21 cellular contexts compared by ENCODE assay signal in genomic region chr20:62961310-62961783, GRCh38. TPM values are rescaled to one million over a fixed set of nuclear protein-coding genes. Genes with fewer than 3 reads are reported as not detected.
DNase-seq lines count a peak whose midpoint lies in the region; ATAC-seq, FAIRE-seq and TF ChIP-seq lines count a peak whose summit lies in the region.
"Had no signal": no experiment of that assay in that cellular context is flagged by ENCODE, and none has a peak within 500 bp of the region (broad histone marks: within the 10 kb centered on the region; RNA-seq: fewer than 3 reads in every experiment).

No MANE protein-coding gene starts in this region.

- peak overlapping the region; percentile 42; the same call in 1 of the 3 replicates for H3K4me3 Mint-ChIP-seq in GM23338
- H3K4me3 Mint-ChIP-seq: activated CD4-positive, alpha-beta T cell treated with anti-CD3 and anti-CD28 coated beads, Interleukin-2, amount 10 ng/mL, durations not matched to agents 24 days and 14 days; immature natural killer cell; naive B cell had no signal

- intact Hi-C loops in breast epithelium (cut with DNase I; ENCODE audit: low total_unique reads): no loop called here
- intact Hi-C loops in HepG2 (cut with micrococcal nuclease; ENCODE audit: unreplicated experiment): no loop called here

- no peak overlapping the region for H3K9ac ChIP-seq in HepG2 (ENCODE audit: insufficient read depth, low read depth, low read length)

- TF ChIP-seq CTCF in GM23338 (conservative IDR thresholded peaks at IDR 0.05; ENCODE audit: low read depth in 2 of 2) (peak; percentile 17 to 46; a peak in 3 of 4 replicates), breast epithelium (IDR thresholded peaks at IDR 0.05) (no peak), HepG2 (CRISPR knock-in tag; IDR thresholded peaks at IDR 0.05) (peak; percentile 24; the same call in 1 of the 2 replicates)

- H3K4me1 ChIP-seq in GM23338 (ENCODE audit: insufficient read depth) (no peaks in the 10 kb centered on the region), breast epithelium (no peaks in the 10 kb centered on the region), HepG2 (ENCODE audit: insufficient read depth, low read length) (peaks cover 17% of the 10 kb centered on the region)

- peaks cover 8% of the 10 kb centered on the region; the same call in 2 of the 3 replicates for H3K36me3 Mint-ChIP-seq in GM23338 (ENCODE audit: low read depth)
- H3K36me3 Mint-ChIP-seq: naive B cell had no signal

- H3K36me3 ChIP-seq in GM23338 (ENCODE audit: insufficient read depth) (no peaks in the 10 kb centered on the region), breast epithelium (no peaks in the 10 kb centered on the region), HepG2 (replicated peaks in 1 of 2; ENCODE audit: control insufficient read depth in 1 of 2, insufficient read depth in 2 of 2, low read length in 2 of 2) (peaks cover 78 to 93% of the 10 kb centered on the region in 2 experiments)

- H3K4me1 Mint-ChIP-seq in GM23338: peaks cover 4% of the 10 kb centered on the region; the same call in 2 of the 3 replicates
- H3K4me1 Mint-ChIP-seq: activated CD4-positive, alpha-beta T cell treated with anti-CD3 and anti-CD28 coated beads, Interleukin-2, amount 10 ng/mL, durations not matched to agents 24 days and 14 days had no signal

- H3K27me3 ChIP-seq in GM23338 (ENCODE audit: insufficient read depth): no peaks in the 10 kb centered on the region
- no peaks in the 10 kb centered on the region for H3K27me3 ChIP-seq in breast epithelium
- no peaks in the 10 kb centered on the region for H3K27me3 ChIP-seq in HepG2 (ENCODE audit: control insufficient read depth in 1 of 2, insufficient read depth in 2 of 2, low read length in 2 of 2)

- DNase-seq in GM23338 (ENCODE audit: low spot score) (no peak), NCI-H2227 treated with DMSO at 0.1 percent for 48 hours (lab: John Stamatoyannopoulos, UW) (peak; percentile 17), breast epithelium (ENCODE audit: low spot score in 2 of 2) (peak in 1 of 2 donors; percentile 40), HepG2 (ENCODE audit: low spot score) (no peak), NCI-H526 treated with DMSO at 0.1 percent for 48 hours (lab: John Stamatoyannopoulos, UW) (no peak)
- DNase-seq: activated CD4-positive, alpha-beta T cell treated with anti-CD3 and anti-CD28 coated beads, Interleukin-2, amount 10 ng/mL, durations not matched to agents 24 days and 14 days; activated naive CD4-positive, alpha-beta T cell; AML-193; immature natural killer cell; Kasumi-1; naive B cell; NCI-H1417 treated with DMSO at 0.1 percent for 48 hours; NCI-H345; OCI-M1 had no signal

- H3K27ac Mint-ChIP-seq in GM23338: no peak overlapping the region; the same call in 1 of the 2 replicates
- H3K27ac Mint-ChIP-seq: activated CD4-positive, alpha-beta T cell treated with anti-CD3 and anti-CD28 coated beads, Interleukin-2, amount 10 ng/mL, durations not matched to agents 24 days and 14 days; immature natural killer cell had no signal

- H3K9me3 ChIP-seq in breast epithelium (no peaks in the 10 kb centered on the region), HepG2 (ENCODE audit: low read length) (no peaks in the 10 kb centered on the region)

- in situ Hi-C loops in HepG2 (cut with HindIII; ENCODE audit: extremely low pct_ligation_motif_present, low pct_unique_long_range_greater_than_20kb): no loop called here

- FAIRE-seq in HepG2 (lab: Jason Lieb, UNC): no peak
- FAIRE-seq: astrocyte, H54, TTC549 had no signal

- H3K27ac ChIP-seq in GM23338 (ENCODE audit: low read depth) (0 out of 2 replicates have a peak overlapping the region, but pooled peaks have one; percentile 66), breast epithelium (peak overlapping the region; percentile 62 to 75), HepG2 (ENCODE audit: extremely low read length, insufficient read depth, low read length) (no peak overlapping the region)

- peak; percentile 68 for ATAC-seq in GM23338
- no peak for ATAC-seq in HepG2
- no peak for ATAC-seq in GM21526 (IDR thresholded peaks at IDR 0.05; ENCODE audit: low FRiP score, unreplicated experiment)
- ATAC-seq in GM19328 (IDR thresholded peaks at IDR 0.05; ENCODE audit: unreplicated experiment): no peak

- H4K20me1 ChIP-seq in GM23338 (replicated peaks; ENCODE audit: insufficient read depth) (no peaks in the 10 kb centered on the region), HepG2 (ENCODE audit: insufficient read depth, low read length) (peaks cover 72% of the 10 kb centered on the region; the same call in 1 of the 2 replicates)

- TF ChIP-seq EP300 in HepG2 (IDR thresholded peaks at IDR 0.05; ENCODE audit: low read depth in 2 of 2, low read length in 2 of 2): no peak
- TF ChIP-seq EP300 in HepG2 (CRISPR knock-in tag; IDR thresholded peaks at IDR 0.05; ENCODE audit: borderline replicate concordance): no peak

- no peaks in the 10 kb centered on the region; the same call in 1 of the 2 replicates for H3F3A ChIP-seq in GM23338 (replicated peaks; ENCODE audit: low read depth)

- 93% methylated on average over 18 of the region's 19 CpGs for WGBS in HepG2 (ENCODE audit: low lambda C conversion rate)

- H3K79me2 ChIP-seq in GM23338 (replicated peaks; ENCODE audit: insufficient read depth): no peaks in the 10 kb centered on the region; the same call in 1 of the 2 replicates
- H3K79me2 ChIP-seq in HepG2 (ENCODE audit: insufficient read depth, low read length): peaks cover 15% of the 10 kb centered on the region

- TF ChIP-seq POLR2A in breast epithelium (IDR thresholded peaks at IDR 0.05) (no peak), HepG2 (IDR thresholded peaks at IDR 0.05; ENCODE audit: insufficient read depth in 1 of 2, low read depth in 2 of 2, low read length in 2 of 2) (no peak)

- POLR2A ChIA-PET in HepG2 (lab: Yijun Ruan, JAX): no interaction called here

- H3K4me3 ChIP-seq in GM23338 (no peak overlapping the region), breast epithelium (peak overlapping the region in 1 of 3 donors; percentile 11), HepG2 (replicated peaks in 1 of 3; ENCODE audit: insufficient read depth in 1 of 3, low read depth in 2 of 3, low read length in 3 of 3) (no peak overlapping the region)
- H3K4me3 ChIP-seq: smooth muscle cell had no signal

- H2AFZ ChIP-seq in GM23338: no peak overlapping the region
- H2AFZ ChIP-seq in HepG2 (ENCODE audit: low read length): no peak overlapping the region

- H3K4me2 ChIP-seq in GM23338 (no peak overlapping the region), HepG2 (ENCODE audit: low read depth, low read length) (no peak overlapping the region)
- H3K4me2 ChIP-seq: smooth muscle cell had no signal

- peaks cover 4% of the 10 kb centered on the region for H3K27me3 Mint-ChIP-seq in GM23338 (ENCODE audit: insufficient read depth, low read depth, poor library complexity)
- H3K27me3 Mint-ChIP-seq: activated CD4-positive, alpha-beta T cell treated with anti-CD3 and anti-CD28 coated beads, Interleukin-2, amount 10 ng/mL, durations not matched to agents 24 days and 14 days; naive B cell had no signal

- no peaks in the 10 kb centered on the region for H3K9me2 ChIP-seq in GM23338 (ENCODE audit: insufficient read depth)

- H3K9me3 Mint-ChIP-seq in GM23338: no peaks in the 10 kb centered on the region
- H3K9me3 Mint-ChIP-seq: activated CD4-positive, alpha-beta T cell treated with anti-CD3 and anti-CD28 coated beads, Interleukin-2, amount 10 ng/mL, durations not matched to agents 24 days and 14 days; immature natural killer cell; naive B cell had no signal

- BruUV-seq in HepG2 (replicated peaks; lab: Mats Ljungman, UMichigan): no TSS peak

- CTCF ChIA-PET in HepG2 (lab: Yijun Ruan, JAX; ENCODE audit: low intra/inter-chr PET ratio, low total read pairs): no interaction called here

- no peak for TF ChIP-seq RAD21 in HepG2 (CRISPR knock-in tag; IDR thresholded peaks at IDR 0.05)

RNA-seq across cellular contexts. Expression of gene SLC17A9, which starts 8.8 kb away (rescaled TPM):
- total RNA-seq in GM23338 (2014; rRNA removed; shearing (Covaris generic)): 24.2 and 32.0 TPM in 2 replicates
- 36.1 and 39.3 TPM in 2 replicates for polyA plus RNA-seq in GM23338 (2016; fragmentation: Nextera tagmentation; extraction: Ambion mirVana)
- total RNA-seq in breast epithelium: 1 to 10 TPM; 2.2 to 4.9 (median 2.7) TPM
- total RNA-seq in HepG2 (2016; rRNA removed; fragmentation: Illumina TruSeq; extraction: Trizol): 33.6 and 110 TPM in 2 replicates
- total RNA-seq in HepG2 (2016; cell fraction: cytosol; rRNA removed; fragmentation: Illumina TruSeq; extraction: Trizol; ENCODE audit: low read depth): 27.1 and 27.6 TPM in 2 replicates
- 25.3 and 116 TPM in 2 replicates for total RNA-seq in HepG2 (2016; cell fraction: insoluble cytoplasmic fraction; rRNA removed; fragmentation: Illumina TruSeq; extraction: Trizol)
- 36.6 and 38.0 TPM in 2 replicates for total RNA-seq in HepG2 (2016; cell fraction: membrane; rRNA removed; fragmentation: Illumina TruSeq; extraction: Trizol)
- 145 and 168 TPM in 2 replicates for total RNA-seq in HepG2 (2016; cell fraction: nucleus; rRNA removed; fragmentation: Illumina TruSeq; extraction: Trizol)
- 191 and 280 TPM in 2 replicates for polyA plus RNA-seq in HepG2 (2011; rRNA removed)
- 57.2 and 94.5 TPM in 2 replicates for polyA plus RNA-seq in HepG2 (2011; cell fraction: cytosol; rRNA removed)
- polyA plus RNA-seq in HepG2 (2011; cell fraction: nucleus; rRNA removed): 3,698 and 4,960 TPM in 2 replicates
- polyA plus RNA-seq in HepG2 (2012): 173 and 220 TPM in 2 replicates
- 16.5 and 18.1 TPM in 2 replicates for polyA plus RNA-seq in HepG2 (2016; cell fraction: cytosol; fragmentation: Illumina TruSeq; extraction: Trizol; ENCODE audit: low read depth)
- polyA plus RNA-seq in HepG2 (2016; cell fraction: insoluble cytoplasmic fraction; fragmentation: Illumina TruSeq; extraction: Trizol; ENCODE audit: low read depth): 36.5 and 42.6 TPM in 2 replicates
- 30.7 and 32.6 TPM in 2 replicates for polyA plus RNA-seq in HepG2 (2016; cell fraction: membrane; fragmentation: Illumina TruSeq; extraction: Trizol; ENCODE audit: low read depth)
- 553 and 603 TPM in 2 replicates for polyA plus RNA-seq in HepG2 (2016; cell fraction: nucleus; fragmentation: Illumina TruSeq; extraction: Trizol; ENCODE audit: insufficient read depth, low read depth)
- polyA minus RNA-seq in HepG2 (2011; rRNA and poly(A)+ RNA removed; ENCODE audit: low replicate concordance): 0.07 and 195 TPM in 2 replicates
- 33.4 and 43.3 TPM in 2 replicates for polyA minus RNA-seq in HepG2 (2011; cell fraction: cytosol; rRNA and poly(A)+ RNA removed)
- polyA minus RNA-seq in HepG2 (2011; cell fraction: nucleus; rRNA and poly(A)+ RNA removed): 176 and 196 TPM in 2 replicates

RNA-seq across cellular contexts. Expression of gene GID8, which starts 23.4 kb away (rescaled TPM):
- 102 and 106 TPM in 2 replicates for total RNA-seq in GM23338 (2014; rRNA removed; shearing (Covaris generic))
- 41.7 and 41.8 TPM in 2 replicates for polyA plus RNA-seq in GM23338 (2016; fragmentation: Nextera tagmentation; extraction: Ambion mirVana)
- 10 to 100 TPM; 30.2 to 36.7 (median 31.8) TPM for total RNA-seq in breast epithelium
- 59.8 and 74.4 TPM in 2 replicates for total RNA-seq in HepG2 (2016; rRNA removed; fragmentation: Illumina TruSeq; extraction: Trizol)
- 17.8 and 18.7 TPM in 2 replicates for total RNA-seq in HepG2 (2016; cell fraction: cytosol; rRNA removed; fragmentation: Illumina TruSeq; extraction: Trizol; ENCODE audit: low read depth)
- 60.3 and 68.0 TPM in 2 replicates for total RNA-seq in HepG2 (2016; cell fraction: insoluble cytoplasmic fraction; rRNA removed; fragmentation: Illumina TruSeq; extraction: Trizol)
- total RNA-seq in HepG2 (2016; cell fraction: membrane; rRNA removed; fragmentation: Illumina TruSeq; extraction: Trizol): 45.9 and 46.6 TPM in 2 replicates
- total RNA-seq in HepG2 (2016; cell fraction: nucleus; rRNA removed; fragmentation: Illumina TruSeq; extraction: Trizol): 35.6 and 42.8 TPM in 2 replicates
- 39.0 and 39.6 TPM in 2 replicates for polyA plus RNA-seq in HepG2 (2011; rRNA removed)
- 39.6 and 40.7 TPM in 2 replicates for polyA plus RNA-seq in HepG2 (2011; cell fraction: cytosol; rRNA removed)
- 23.9 and 26.9 TPM in 2 replicates for polyA plus RNA-seq in HepG2 (2011; cell fraction: nucleus; rRNA removed)
- 36.8 and 46.0 TPM in 2 replicates for polyA plus RNA-seq in HepG2 (2012)
- polyA plus RNA-seq in HepG2 (2016; cell fraction: cytosol; fragmentation: Illumina TruSeq; extraction: Trizol; ENCODE audit: low read depth): 14.5 and 16.6 TPM in 2 replicates
- 66.0 and 70.4 TPM in 2 replicates for polyA plus RNA-seq in HepG2 (2016; cell fraction: insoluble cytoplasmic fraction; fragmentation: Illumina TruSeq; extraction: Trizol; ENCODE audit: low read depth)
- 31.6 and 32.0 TPM in 2 replicates for polyA plus RNA-seq in HepG2 (2016; cell fraction: membrane; fragmentation: Illumina TruSeq; extraction: Trizol; ENCODE audit: low read depth)
- 58.8 and 62.9 TPM in 2 replicates for polyA plus RNA-seq in HepG2 (2016; cell fraction: nucleus; fragmentation: Illumina TruSeq; extraction: Trizol; ENCODE audit: insufficient read depth, low read depth)
- 30.6 and 61.9 TPM in 2 replicates for polyA minus RNA-seq in HepG2 (2011; rRNA and poly(A)+ RNA removed; ENCODE audit: low replicate concordance)
- polyA minus RNA-seq in HepG2 (2011; cell fraction: cytosol; rRNA and poly(A)+ RNA removed): 28.5 and 31.3 TPM in 2 replicates
- polyA minus RNA-seq in HepG2 (2011; cell fraction: nucleus; rRNA and poly(A)+ RNA removed): 27.2 and 34.4 TPM in 2 replicates

RNA-seq across cellular contexts. Expression of gene DIDO1, which starts 35.0 kb away (rescaled TPM):
- 147 and 162 TPM in 2 replicates for total RNA-seq in GM23338 (2014; rRNA removed; shearing (Covaris generic))
- 61.5 and 72.4 TPM in 2 replicates for polyA plus RNA-seq in GM23338 (2016; fragmentation: Nextera tagmentation; extraction: Ambion mirVana)
- total RNA-seq in breast epithelium: 10 to 100 TPM; 59.8 to 83.1 (median 64.9) TPM
- 75.1 and 77.0 TPM in 2 replicates for total RNA-seq in HepG2 (2016; rRNA removed; fragmentation: Illumina TruSeq; extraction: Trizol)
- 14.5 and 17.3 TPM in 2 replicates for total RNA-seq in HepG2 (2016; cell fraction: cytosol; rRNA removed; fragmentation: Illumina TruSeq; extraction: Trizol; ENCODE audit: low read depth)
- 71.7 and 75.6 TPM in 2 replicates for total RNA-seq in HepG2 (2016; cell fraction: insoluble cytoplasmic fraction; rRNA removed; fragmentation: Illumina TruSeq; extraction: Trizol)
- 32.1 and 34.1 TPM in 2 replicates for total RNA-seq in HepG2 (2016; cell fraction: membrane; rRNA removed; fragmentation: Illumina TruSeq; extraction: Trizol)
- 86.6 and 98.5 TPM in 2 replicates for total RNA-seq in HepG2 (2016; cell fraction: nucleus; rRNA removed; fragmentation: Illumina TruSeq; extraction: Trizol)
- 72.6 and 75.0 TPM in 2 replicates for polyA plus RNA-seq in HepG2 (2011; rRNA removed)
- polyA plus RNA-seq in HepG2 (2011; cell fraction: cytosol; rRNA removed): 53.2 and 57.1 TPM in 2 replicates
- 292 and 297 TPM in 2 replicates for polyA plus RNA-seq in HepG2 (2011; cell fraction: nucleus; rRNA removed)
- 67.9 and 74.0 TPM in 2 replicates for polyA plus RNA-seq in HepG2 (2012)
- 3.0 TPM in 2 replicates for polyA plus RNA-seq in HepG2 (2016; cell fraction: cytosol; fragmentation: Illumina TruSeq; extraction: Trizol; ENCODE audit: low read depth)
- polyA plus RNA-seq in HepG2 (2016; cell fraction: insoluble cytoplasmic fraction; fragmentation: Illumina TruSeq; extraction: Trizol; ENCODE audit: low read depth): 61.5 and 65.9 TPM in 2 replicates
- 10.9 and 11.6 TPM in 2 replicates for polyA plus RNA-seq in HepG2 (2016; cell fraction: membrane; fragmentation: Illumina TruSeq; extraction: Trizol; ENCODE audit: low read depth)
- polyA plus RNA-seq in HepG2 (2016; cell fraction: nucleus; fragmentation: Illumina TruSeq; extraction: Trizol; ENCODE audit: insufficient read depth, low read depth): 130 and 135 TPM in 2 replicates
- polyA minus RNA-seq in HepG2 (2011; rRNA and poly(A)+ RNA removed; ENCODE audit: low replicate concordance): 33.0 and 89.8 TPM in 2 replicates
- polyA minus RNA-seq in HepG2 (2011; cell fraction: cytosol; rRNA and poly(A)+ RNA removed): 30.7 and 35.0 TPM in 2 replicates
- polyA minus RNA-seq in HepG2 (2011; cell fraction: nucleus; rRNA and poly(A)+ RNA removed): 139 and 144 TPM in 2 replicates

RNA-seq across cellular contexts. Expression of gene BHLHE23, which starts 45.4 kb away (rescaled TPM):
- total RNA-seq in GM23338 (2014; rRNA removed; shearing (Covaris generic)): 5.0 and 6.6 TPM in 2 replicates
- polyA plus RNA-seq in GM23338 (2016; fragmentation: Nextera tagmentation; extraction: Ambion mirVana) (0.52 TPM in 2 replicates), HepG2 (2011; rRNA removed) (not detected in 2 replicates)
- total RNA-seq in breast epithelium (not detected), HepG2 (2016; rRNA removed; fragmentation: Illumina TruSeq; extraction: Trizol) (not detected in 2 replicates)
- not detected in 2 replicates for total RNA-seq in HepG2 (2016; cell fraction: cytosol; rRNA removed; fragmentation: Illumina TruSeq; extraction: Trizol; ENCODE audit: low read depth)
- total RNA-seq in HepG2 (2016; cell fraction: insoluble cytoplasmic fraction; rRNA removed; fragmentation: Illumina TruSeq; extraction: Trizol): not detected in 2 replicates
- not detected in 2 replicates for total RNA-seq in HepG2 (2016; cell fraction: membrane; rRNA removed; fragmentation: Illumina TruSeq; extraction: Trizol)
- total RNA-seq in HepG2 (2016; cell fraction: nucleus; rRNA removed; fragmentation: Illumina TruSeq; extraction: Trizol): not detected in 2 replicates
- not detected in 2 replicates for polyA plus RNA-seq in HepG2 (2011; cell fraction: cytosol; rRNA removed)
- polyA plus RNA-seq in HepG2 (2011; cell fraction: nucleus; rRNA removed): not detected in 2 replicates
- not detected in 2 replicates for polyA plus RNA-seq in HepG2 (2012)
- not detected in 2 replicates for polyA plus RNA-seq in HepG2 (2016; cell fraction: cytosol; fragmentation: Illumina TruSeq; extraction: Trizol; ENCODE audit: low read depth)
- not detected in 2 replicates for polyA plus RNA-seq in HepG2 (2016; cell fraction: insoluble cytoplasmic fraction; fragmentation: Illumina TruSeq; extraction: Trizol; ENCODE audit: low read depth)
- not detected in 2 replicates for polyA plus RNA-seq in HepG2 (2016; cell fraction: membrane; fragmentation: Illumina TruSeq; extraction: Trizol; ENCODE audit: low read depth)
- polyA plus RNA-seq in HepG2 (2016; cell fraction: nucleus; fragmentation: Illumina TruSeq; extraction: Trizol; ENCODE audit: insufficient read depth, low read depth): not detected in 2 replicates
- not detected in 2 replicates for polyA minus RNA-seq in HepG2 (2011; rRNA and poly(A)+ RNA removed; ENCODE audit: low replicate concordance)
- not detected in 2 replicates for polyA minus RNA-seq in HepG2 (2011; cell fraction: cytosol; rRNA and poly(A)+ RNA removed)
- polyA minus RNA-seq in HepG2 (2011; cell fraction: nucleus; rRNA and poly(A)+ RNA removed): not detected in 2 replicates
- total RNA-seq: activated CD4-positive, alpha-beta T cell treated with anti-CD3 and anti-CD28 coated beads, Interleukin-2, amount 10 ng/mL, durations not matched to agents 24 days and 14 days; astrocyte; smooth muscle cell had no signal
- polyA plus RNA-seq: esophagus, immature natural killer cell, smooth muscle cell had no signal

Comparison
In these comparisons a context has a peak if more than half of its experiments do, and no peak if none do; other contexts are left out.
1. CTCF ChIP-seq: peak in GM23338 (2 of 2) and HepG2 (single experiment); none in breast epithelium (0 of 3).